ENCODE assay signal across 2 cellular contexts in genomic region chr1:47686731-47687617, GRCh38.
TF ChIP-seq lines count a peak whose summit lies in the region.

No MANE protein-coding gene starts in this region.

TF ChIP-seq in GM23338, 12 proteins besides CTCF, POLR2A, EP300 and RAD21 (continued from another document):
- TF ChIP-seq ZNF462 (CRISPR knock-in tag; IDR thresholded peaks at IDR 0.05) = no peak
- TF ChIP-seq REST (IDR thresholded peaks at IDR 0.05; ENCODE audit: unreplicated experiment) = no peak
- TF ChIP-seq POLR2AphosphoS5 (IDR thresholded peaks at IDR 0.05; ENCODE audit: low read depth) = no peak
- no peak for TF ChIP-seq JUNB (IDR thresholded peaks at IDR 0.05; ENCODE audit: unreplicated experiment)
- no peak for TF ChIP-seq NANOG (IDR thresholded peaks at IDR 0.05; ENCODE audit: borderline replicate concordance)
- TF ChIP-seq ETS1 (IDR thresholded peaks at IDR 0.05) = no peak

TF ChIP-seq in WTC11, 78 proteins besides CTCF, POLR2A, EP300 and RAD21 (continued from another document):
- TF ChIP-seq PRDM15 (CRISPR knock-in tag; IDR thresholded peaks at IDR 0.05) (no peak), AFF4 (CRISPR knock-in tag; IDR thresholded peaks at IDR 0.05; ENCODE audit: borderline replicate concordance) (no peak), NFYB (CRISPR knock-in tag; conservative IDR thresholded peaks at IDR 0.05; ENCODE audit: low read depth) (no peak), NFATC4 (CRISPR knock-in tag; IDR thresholded peaks at IDR 0.05) (no peak), ZNF281 (CRISPR knock-in tag; IDR thresholded peaks at IDR 0.05) (no peak), MLX (CRISPR knock-in tag; IDR thresholded peaks at IDR 0.05) (no peak), PREB (CRISPR knock-in tag; IDR thresholded peaks at IDR 0.05; ENCODE audit: borderline replicate concordance) (no peak), SMAD4 (CRISPR knock-in tag; IDR thresholded peaks at IDR 0.05) (no peak), SMAD3 (CRISPR knock-in tag; IDR thresholded peaks at IDR 0.05; ENCODE audit: borderline replicate concordance) (no peak), RORB (CRISPR knock-in tag; IDR thresholded peaks at IDR 0.05) (no peak), SOX15 (CRISPR knock-in tag; IDR thresholded peaks at IDR 0.05) (no peak), E2F4 (CRISPR knock-in tag; IDR thresholded peaks at IDR 0.05; ENCODE audit: borderline replicate concordance, low read depth) (no peak), SP1 (CRISPR knock-in tag; conservative IDR thresholded peaks at IDR 0.05) (no peak)
